In genomic region chr13:21176195-21176981, GRCh38 we compare ENCODE assay signal across 8 cellular contexts. TPM values are rescaled to one million over a fixed set of nuclear protein-coding genes. Genes with fewer than 3 reads are reported as not detected.
DNase-seq lines count a peak whose midpoint lies in the region; ATAC-seq and TF ChIP-seq lines count a peak whose summit lies in the region.

Gene MRPL57, plus strand, starts transcription at chr13:21176658. Its CDS starts 259 bp downstream, at chr13:21176917.
Gene SKA3, minus strand, starts transcription at chr13:21176552. Its CDS starts 75 bp downstream, at chr13:21176477.

- TF ChIP-seq POLR2A in thyroid gland (IDR thresholded peaks at IDR 0.05): peak; percentile 51 to 96

- no peaks in the 10 kb centered on the region for H3K27me3 Mint-ChIP-seq in activated naive CD8-positive, alpha-beta T cell
- H3K27me3 Mint-ChIP-seq in glutamatergic neuron (ENCODE audit: unreplicated experiment) (peaks cover 3% of the 10 kb centered on the region), osteocyte (ENCODE audit: unreplicated experiment) (no peaks in the 10 kb centered on the region)

- peak within 1 kb of the TSS; percentile 24 to 76 (median 72) for H3K4me3 ChIP-seq in thyroid gland (replicated peaks in 1 of 3)

- H3K4me1 Mint-ChIP-seq in activated naive CD8-positive, alpha-beta T cell (ENCODE audit: low read depth): peaks cover 20% of the 10 kb centered on the region
- H3K4me1 Mint-ChIP-seq in glutamatergic neuron (ENCODE audit: low read depth, unreplicated experiment): peaks cover 2% of the 10 kb centered on the region
- peaks cover 19% of the 10 kb centered on the region for H3K4me1 Mint-ChIP-seq in osteocyte (ENCODE audit: unreplicated experiment)

- intact Hi-C loops in thyroid gland (cut with DNase I): loop anchor here (5.0 to 10.0 kb wide), 2 partner anchors 118 to 301 kb away; no protein-coding TSS in a partner anchor

- DNase-seq in GM10266 (ENCODE audit: extremely low spot score) (peak; percentile 96), NCI-H1092 (lab: John Stamatoyannopoulos, UW) (peak; percentile 96), SKM-1 (lab: John Stamatoyannopoulos, UW; ENCODE audit: unreplicated experiment) (peak; percentile 81), glutamatergic neuron (peak; percentile 97), osteocyte (ENCODE audit: extremely low spot score, unreplicated experiment) (peak; percentile 98), thyroid gland (peak; percentile 93 to 94)

- no peaks in the 10 kb centered on the region for H3K27me3 ChIP-seq in thyroid gland

- peak within 1 kb of the TSS; percentile 97 for H3K4me3 Mint-ChIP-seq in activated naive CD8-positive, alpha-beta T cell
- peak within 1 kb of the TSS; percentile 96 for H3K4me3 Mint-ChIP-seq in glutamatergic neuron (ENCODE audit: unreplicated experiment)
- H3K4me3 Mint-ChIP-seq in osteocyte (ENCODE audit: unreplicated experiment): peak within 1 kb of the TSS; percentile 98

- peaks cover 3% of the 10 kb centered on the region for H3K36me3 Mint-ChIP-seq in activated naive CD8-positive, alpha-beta T cell
- no peaks in the 10 kb centered on the region for H3K36me3 Mint-ChIP-seq in glutamatergic neuron (ENCODE audit: unreplicated experiment)
- H3K36me3 Mint-ChIP-seq in osteocyte (ENCODE audit: unreplicated experiment): no peaks in the 10 kb centered on the region

- no peaks in the 10 kb centered on the region for H3K9me3 ChIP-seq in thyroid gland

- H3K27ac ChIP-seq in thyroid gland: peak within 1 kb of the TSS; percentile 86 to 97 (median 94)

- no peaks in the 10 kb centered on the region for H3K36me3 ChIP-seq in thyroid gland

- H3K27ac Mint-ChIP-seq in activated naive CD8-positive, alpha-beta T cell: peak within 1 kb of the TSS; percentile 96
- H3K27ac Mint-ChIP-seq in glutamatergic neuron (ENCODE audit: unreplicated experiment) (peak within 1 kb of the TSS; percentile 92), osteocyte (ENCODE audit: unreplicated experiment) (peak within 1 kb of the TSS; percentile 95)

- H3K4me1 ChIP-seq in thyroid gland: peaks cover 6 to 16% of the 10 kb centered on the region in 2 donors

- 0 to 9% methylated on average over 29 to 43 of the region's 95 CpGs for WGBS in thyroid gland, 2 donors

- no peak for TF ChIP-seq CTCF in GM10266 (IDR thresholded peaks at IDR 0.05; ENCODE audit: control insufficient read depth, insufficient read depth, low read depth, missing control alignments)
- TF ChIP-seq CTCF in glutamatergic neuron (IDR thresholded peaks at IDR 0.05; ENCODE audit: partially characterized antibody, unreplicated experiment): no peak
- no peak for TF ChIP-seq CTCF in osteocyte (IDR thresholded peaks at IDR 0.05)
- peak in 3 of 6 experiments; percentile 29 to 50 (median 36) for TF ChIP-seq CTCF in thyroid gland (IDR thresholded peaks at IDR 0.05)

- no peaks in the 10 kb centered on the region for H3K9me3 Mint-ChIP-seq in activated naive CD8-positive, alpha-beta T cell (ENCODE audit: low read depth)
- H3K9me3 Mint-ChIP-seq in glutamatergic neuron (ENCODE audit: unreplicated experiment) (no peaks in the 10 kb centered on the region), osteocyte (ENCODE audit: unreplicated experiment) (no peaks in the 10 kb centered on the region)

- ATAC-seq in HG02588 (IDR thresholded peaks at IDR 0.05; ENCODE audit: unreplicated experiment): peak; percentile 92

RNA-seq across cellular contexts. Expression of gene MRPL57, which starts in this region (rescaled TPM):
- total RNA-seq in glutamatergic neuron (ENCODE audit: unreplicated experiment) (11.8 TPM), osteocyte (15.1 and 16.1 TPM in 2 replicates), thyroid gland (10 to 100 TPM; 23.5 to 65.8 (median 33.2) TPM)

RNA-seq across cellular contexts. Expression of gene SKA3, which starts in this region (rescaled TPM):
- total RNA-seq in glutamatergic neuron (ENCODE audit: unreplicated experiment) (4.6 TPM), osteocyte (4.0 and 4.2 TPM in 2 replicates), thyroid gland (1 to 10 TPM in 2 of 4 donors, not detected in 2; 1.3 to 1.4 TPM)

Comparison
In these comparisons a context has a peak if more than half of its experiments do, and no peak if none do; other contexts are left out.
1. Peak in every context shown above with its lines: DNase-seq, ATAC-seq, H3K4me3 ChIP-seq and H3K27ac ChIP-seq.